In the genomic region with DNA sequence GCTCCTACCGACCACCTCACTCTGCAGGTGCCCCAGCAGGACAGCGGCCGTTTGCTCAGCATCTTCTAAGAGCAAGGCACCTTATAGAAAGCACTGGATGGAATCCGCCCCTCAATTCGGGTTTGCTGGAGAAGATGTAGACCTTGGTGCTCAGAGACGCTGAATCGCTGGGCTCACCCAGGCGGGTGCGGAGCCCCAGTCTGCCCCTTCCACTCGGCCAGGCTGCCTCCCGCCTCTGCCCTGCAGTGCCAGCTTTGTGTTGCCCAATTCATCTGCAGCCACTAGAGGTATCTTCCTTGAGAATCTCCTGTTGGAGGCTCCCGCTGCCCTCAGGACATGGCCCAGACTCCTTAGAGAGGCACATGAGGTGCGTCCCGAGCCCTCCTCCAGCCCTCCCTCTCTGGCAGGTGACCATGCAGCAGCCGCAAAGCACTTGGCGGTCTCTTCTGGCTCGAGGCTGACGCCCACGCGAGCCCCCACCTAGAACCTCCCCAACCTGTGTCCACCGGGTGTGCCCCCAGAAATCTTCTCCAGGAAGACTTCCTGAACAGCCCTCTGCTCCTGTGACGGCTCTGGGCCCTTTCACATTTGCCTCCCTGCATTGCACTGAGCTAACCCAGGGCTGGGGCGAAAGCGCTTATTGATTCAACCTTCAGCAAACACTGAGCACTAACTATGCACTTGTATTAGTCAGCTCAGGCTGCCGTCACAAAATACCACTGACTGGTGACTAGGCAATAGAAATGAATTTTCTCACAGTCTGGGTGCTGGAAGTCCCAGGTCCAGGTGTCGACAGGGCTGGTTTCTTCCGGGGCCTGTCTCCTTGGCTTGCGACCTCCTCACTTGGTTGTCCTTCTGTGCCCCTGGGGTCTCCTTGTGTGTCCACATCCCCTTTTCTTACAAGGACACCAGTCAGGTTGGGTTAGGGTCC, we compare ENCODE assay signal across 30 cellular contexts.
DNase-seq lines count a peak whose midpoint lies in the region; ATAC-seq, FAIRE-seq and TF ChIP-seq lines count a peak whose summit lies in the region.
"Had no signal": no experiment of that assay in that cellular context is flagged by ENCODE, and none has a peak within 500 bp of the region (broad histone marks: within the 10 kb centered on the region; RNA-seq: fewer than 3 reads in every experiment).

No MANE protein-coding gene starts in this region.

- H3K27ac Mint-ChIP-seq in activated CD8-positive, alpha-beta T cell treated with anti-CD3 and anti-CD28 coated beads for 36 hours: no peak overlapping the region
- H3K27ac Mint-ChIP-seq: activated naive CD4-positive, alpha-beta T cell treated with anti-CD3 and anti-CD28 coated beads for 36 hours; activated T-helper 1 cell treated with anti-CD3 and anti-CD28 coated beads, Interleukin-12 subunit alpha, Interleukin-12 subunit beta, Interleukin-2, Interleukin-4 antibody, amounts not matched to agents 30 ng/mL and 10 ng/mL and 1 ng/mL, durations not matched to agents 14 hours and 24 hours and 36 hours; IgD-negative memory B cell; natural killer cell treated with Interleukin-12 subunit alpha and Interleukin-12 subunit beta and Interleukin-15 and Interleukin-18, amount 100 ng/mL, for 72 hours; WTC11 had no signal

- no peak for FAIRE-seq in frontal cortex (lab: Jason Lieb, UNC)
- FAIRE-seq: GM18507 had no signal

- ATAC-seq in RWPE2 (ENCODE audit: low read depth) (peak; percentile 52; the same call in 1 of the 3 replicates), right lobe of liver (peak in 3 of 4 donors; percentile 20 to 80 (median 20)), upper lobe of right lung (peak; percentile 55)
- ATAC-seq in activated CD8-positive, alpha-beta T cell treated with anti-CD3 and anti-CD28 coated beads for 36 hours: no peak
- ATAC-seq: esophagus mucosa; natural killer cell treated with Interleukin-12 subunit alpha and Interleukin-12 subunit beta and Interleukin-15 and Interleukin-18, amount 100 ng/mL, for 72 hours; WTC11 had no signal

- H3K27me3 ChIP-seq in RWPE2 (ENCODE audit: insufficient read depth, poor library complexity, severe bottlenecking): no peaks in the 10 kb centered on the region
- no peaks in the 10 kb centered on the region for H3K27me3 ChIP-seq in right lobe of liver
- peaks cover 1% of the 10 kb centered on the region for H3K27me3 ChIP-seq in upper lobe of right lung
- H3K27me3 ChIP-seq: adrenal gland, colonic mucosa, ovary, SJCRH30 had no signal

- peaks cover 3% of the 10 kb centered on the region for H3K9me3 Mint-ChIP-seq in activated CD8-positive, alpha-beta T cell treated with anti-CD3 and anti-CD28 coated beads for 36 hours
- H3K9me3 Mint-ChIP-seq: activated T-helper 1 cell treated with anti-CD3 and anti-CD28 coated beads, Interleukin-12 subunit alpha, Interleukin-12 subunit beta, Interleukin-2, Interleukin-4 antibody, amounts not matched to agents 30 ng/mL and 10 ng/mL and 1 ng/mL, durations not matched to agents 14 hours and 24 hours and 36 hours; natural killer cell treated with Interleukin-12 subunit alpha and Interleukin-12 subunit beta and Interleukin-15 and Interleukin-18, amount 100 ng/mL, for 72 hours; WTC11 had no signal

- intact Hi-C loops in right lobe of liver (cut with DNase I) (loop anchor here in 1 of 2 donors (10.0 kb wide), 1 partner anchor 215 kb away; no protein-coding TSS in a partner anchor), upper lobe of right lung (cut with DNase I) (loop anchor here (10.0 kb wide), 1 partner anchor 215 kb away; no protein-coding TSS in a partner anchor)
- intact Hi-C loops in activated CD8-positive, alpha-beta T cell treated with anti-CD3 and anti-CD28 coated beads for 36 hours (cut with micrococcal nuclease): no loop called here

- H3K27ac ChIP-seq in RWPE2 (ENCODE audit: poor library complexity, severe bottlenecking) (no peak overlapping the region), epithelial cell of prostate (no peak overlapping the region), right lobe of liver (no peak overlapping the region), upper lobe of right lung (no peak overlapping the region)
- H3K27ac ChIP-seq: adrenal gland, colonic mucosa, GM23248, ovary, SJCRH30, transverse colon had no signal

- TF ChIP-seq CTCF in RWPE2 (IDR thresholded peaks at IDR 0.05; ENCODE audit: poor library complexity, severe bottlenecking): no peak
- TF ChIP-seq CTCF in right lobe of liver (IDR thresholded peaks at IDR 0.05): no peak
- no peak for TF ChIP-seq CTCF in upper lobe of right lung (IDR thresholded peaks at IDR 0.05)
- TF ChIP-seq CTCF in activated CD8-positive, alpha-beta T cell treated with anti-CD3 and anti-CD28 coated beads for 36 hours (IDR thresholded peaks at IDR 0.05): no peak

- CTCF ChIA-PET in activated CD8-positive, alpha-beta T cell treated with anti-CD3 and anti-CD28 coated beads for 36 hours (lab: Charles Lee): no interaction called here

- peaks cover 15% of the 10 kb centered on the region for H3K36me3 Mint-ChIP-seq in activated CD8-positive, alpha-beta T cell treated with anti-CD3 and anti-CD28 coated beads for 36 hours (ENCODE audit: low read depth)
- H3K36me3 Mint-ChIP-seq: natural killer cell treated with Interleukin-12 subunit alpha and Interleukin-12 subunit beta and Interleukin-15 and Interleukin-18, amount 100 ng/mL, for 72 hours had no signal

- no peak for TF ChIP-seq POLR2A in right lobe of liver (IDR thresholded peaks at IDR 0.05)

- H3K27me3 Mint-ChIP-seq in activated CD8-positive, alpha-beta T cell treated with anti-CD3 and anti-CD28 coated beads for 36 hours: peaks cover 10% of the 10 kb centered on the region

- POLR2A ChIA-PET in activated CD8-positive, alpha-beta T cell treated with anti-CD3 and anti-CD28 coated beads for 36 hours (lab: Charles Lee): interaction anchor here (0.5 kb wide), 1 partner anchor 131 kb away, joined by 3 read pairs; no protein-coding TSS in a partner anchor

- WGBS in right lobe of liver (ENCODE audit: insufficient coverage, low coverage, low lambda C conversion rate, missing lambda C conversion rate): 53% methylated on average over 4 of the region's 28 CpGs

- no peak overlapping the region for H3K4me3 Mint-ChIP-seq in activated CD8-positive, alpha-beta T cell treated with anti-CD3 and anti-CD28 coated beads for 36 hours
- H3K4me3 Mint-ChIP-seq: activated naive CD4-positive, alpha-beta T cell treated with anti-CD3 and anti-CD28 coated beads for 36 hours; activated T-helper 1 cell treated with anti-CD3 and anti-CD28 coated beads, Interleukin-12 subunit alpha, Interleukin-12 subunit beta, Interleukin-2, Interleukin-4 antibody, amounts not matched to agents 30 ng/mL and 10 ng/mL and 1 ng/mL, durations not matched to agents 14 hours and 24 hours and 36 hours; IgD-negative memory B cell; natural killer cell treated with Interleukin-12 subunit alpha and Interleukin-12 subunit beta and Interleukin-15 and Interleukin-18, amount 100 ng/mL, for 72 hours; WTC11 had no signal

- H3K9me3 ChIP-seq in RWPE2 (ENCODE audit: severe bottlenecking) (no peaks in the 10 kb centered on the region), right lobe of liver (no peaks in the 10 kb centered on the region), upper lobe of right lung (no peaks in the 10 kb centered on the region)
- H3K9me3 ChIP-seq: Caco-2, colonic mucosa, ovary, SJCRH30, transverse colon had no signal

- H3K4me3 ChIP-seq in RWPE2 (ENCODE audit: severe bottlenecking) (no peak overlapping the region), right lobe of liver (no peak overlapping the region), upper lobe of right lung (no peak overlapping the region)
- H3K4me3 ChIP-seq: adrenal gland, colonic mucosa, GM23248, ovary, SJCRH30, transverse colon had no signal

- peaks cover 4% of the 10 kb centered on the region for H3K4me1 ChIP-seq in RWPE2 (ENCODE audit: insufficient read depth, poor library complexity, severe bottlenecking)
- H3K4me1 ChIP-seq in right lobe of liver: no peaks in the 10 kb centered on the region
- H3K4me1 ChIP-seq in upper lobe of right lung: peaks cover 6% of the 10 kb centered on the region
- H3K4me1 ChIP-seq: adrenal gland, Caco-2, colonic mucosa, SJCRH30 had no signal

- DNase-seq in RWPE2 (ENCODE audit: low spot score) (no peak), epithelial cell of prostate (ENCODE audit: low read depth, low spot score) (peak; percentile 44), right lobe of liver (no peak), upper lobe of right lung (no peak), NCI-H2171 treated with DMSO at 0.1 percent for 48 hours (lab: John Stamatoyannopoulos, UW) (no peak), frontal cortex (ENCODE audit: low spot score in 2 of 2) (no peak)
- no peak for DNase-seq in activated CD8-positive, alpha-beta T cell treated with anti-CD3 and anti-CD28 coated beads for 36 hours
- DNase-seq: activated naive CD4-positive, alpha-beta T cell treated with anti-CD3 and anti-CD28 coated beads for 36 hours; C1 segment of cervical spinal cord; Caco-2; colonic mucosa; DMS79 treated with DMSO at 0.1 percent for 48 hours; effector memory CD4-positive, alpha-beta T cell; foreskin melanocyte; GM23248; hypothalamus; NCI-H1105; NCI-H2029; NCI-H526 treated with DMSO at 0.1 percent for 48 hours; ovary; retina; SJCRH30; transverse colon had no signal

- 0 out of 2 replicates have a peak, but pooled peaks cover 4% of the 10 kb centered on the region for H3K36me3 ChIP-seq in RWPE2 (ENCODE audit: low read depth)
- H3K36me3 ChIP-seq in right lobe of liver: no peaks in the 10 kb centered on the region
- H3K36me3 ChIP-seq in upper lobe of right lung: peaks cover 5% of the 10 kb centered on the region
- H3K36me3 ChIP-seq: adrenal gland, colonic mucosa, ovary, SJCRH30, transverse colon had no signal

- peaks cover 7% of the 10 kb centered on the region for H3K4me1 Mint-ChIP-seq in activated CD8-positive, alpha-beta T cell treated with anti-CD3 and anti-CD28 coated beads for 36 hours (ENCODE audit: low read depth)
